ENCODE assay signal across 1 cellular context in genomic region chr1:36913523-36914060, GRCh38.
TF ChIP-seq lines count a peak whose summit lies in the region.

No MANE protein-coding gene starts in this region.

TF ChIP-seq in GM23338, 12 proteins besides CTCF, POLR2A, EP300 and RAD21 (continued from another document):
- TF ChIP-seq ZNF462 (CRISPR knock-in tag; IDR thresholded peaks at IDR 0.05) (no peak), REST (IDR thresholded peaks at IDR 0.05; ENCODE audit: unreplicated experiment) (no peak)
